Comparison of ENCODE assay signal across 1 cellular context in the genomic region with DNA sequence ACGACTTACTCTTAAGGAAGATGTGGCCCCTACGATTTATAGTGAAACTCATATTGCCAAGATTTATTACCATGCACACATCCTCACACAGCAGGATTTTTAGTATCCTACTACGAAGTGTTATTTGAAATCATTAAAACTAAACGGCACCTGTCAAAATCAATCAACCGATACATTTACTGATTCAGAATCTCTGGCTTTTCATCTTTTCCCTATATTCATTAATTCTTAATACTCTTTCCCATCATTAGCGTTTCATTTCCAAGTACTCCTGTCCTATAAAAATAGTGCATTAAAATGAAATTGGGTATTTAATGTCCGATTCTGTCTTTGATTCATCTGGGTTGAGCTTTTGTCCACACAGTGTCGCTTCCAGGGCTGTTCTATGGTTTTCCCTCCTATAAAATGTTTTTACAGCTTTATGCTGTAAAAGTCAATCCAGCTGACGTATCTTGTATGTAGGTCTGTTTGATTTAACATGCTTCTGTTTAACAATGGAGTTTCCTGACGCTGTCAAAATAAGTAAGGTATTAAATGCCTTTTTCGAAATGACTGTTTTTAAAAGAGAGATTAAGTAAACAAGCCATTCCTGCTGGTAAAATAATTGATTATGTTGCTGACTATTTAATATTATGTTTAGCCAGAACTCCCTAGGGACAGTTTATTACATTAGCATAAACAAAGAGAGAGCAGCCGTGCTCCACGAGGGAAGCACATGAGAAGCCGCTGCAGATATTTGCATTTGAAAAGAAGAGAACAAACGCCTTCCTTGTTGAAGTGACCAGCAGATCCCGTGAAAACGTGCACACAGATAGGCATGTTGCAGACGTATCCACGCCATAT.
TF ChIP-seq lines count a peak whose summit lies in the region.

No MANE protein-coding gene starts in this region.

TF ChIP-seq in HEK293, 187 proteins besides CTCF, POLR2A, EP300 and RAD21 (continued from another document and continues in another):
- TF ChIP-seq, protein P1, sequence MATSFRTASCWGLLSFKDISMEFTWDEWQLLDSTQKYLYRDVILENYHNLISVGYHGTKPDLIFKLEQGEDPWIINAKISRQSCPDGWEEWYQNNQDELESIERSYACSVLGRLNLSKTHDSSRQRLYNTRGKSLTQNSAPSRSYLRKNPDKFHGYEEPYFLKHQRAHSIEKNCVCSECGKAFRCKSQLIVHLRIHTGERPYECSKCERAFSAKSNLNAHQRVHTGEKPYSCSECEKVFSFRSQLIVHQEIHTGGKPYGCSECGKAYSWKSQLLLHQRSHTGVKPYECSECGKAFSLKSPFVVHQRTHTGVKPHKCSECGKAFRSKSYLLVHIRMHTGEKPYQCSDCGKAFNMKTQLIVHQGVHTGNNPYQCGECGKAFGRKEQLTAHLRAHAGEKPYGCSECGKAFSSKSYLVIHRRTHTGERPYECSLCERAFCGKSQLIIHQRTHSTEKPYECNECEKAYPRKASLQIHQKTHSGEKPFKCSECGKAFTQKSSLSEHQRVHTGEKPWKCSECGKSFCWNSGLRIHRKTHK (tag by site-specific recombination; IDR thresholded peaks at IDR 0.05), result no peak
- TF ChIP-seq ZIC2 (tag by site-specific recombination; IDR thresholded peaks at IDR 0.05) (peak; percentile 72), MEIS1 (CRISPR knock-in tag; IDR thresholded peaks at IDR 0.05; ENCODE audit: borderline replicate concordance) (no peak), GLI2 (tag by site-specific recombination; IDR thresholded peaks at IDR 0.05; ENCODE audit: borderline replicate concordance, low read depth) (peak; percentile 97), ZNF837 (tag by site-specific recombination; IDR thresholded peaks at IDR 0.05) (no peak), ZNF19 (tag by site-specific recombination; IDR thresholded peaks at IDR 0.05; ENCODE audit: low read depth) (no peak), ZNF155 (tag by site-specific recombination; IDR thresholded peaks at IDR 0.05) (no peak), ZNF544 (tag by site-specific recombination; IDR thresholded peaks at IDR 0.05) (no peak), ZBTB7A (tag by site-specific recombination; IDR thresholded peaks at IDR 0.05; ENCODE audit: low read depth) (no peak; the same call in 1 of the 2 replicates), ZNF48 (tag by site-specific recombination; IDR thresholded peaks at IDR 0.05) (no peak), ZNF571 (tag by site-specific recombination; IDR thresholded peaks at IDR 0.05) (no peak), SP2 (tag by site-specific recombination; IDR thresholded peaks at IDR 0.05) (0 out of 2 replicates have a peak, but pooled peaks have one; percentile 21), KLF10 (tag by site-specific recombination; IDR thresholded peaks at IDR 0.05) (peak; percentile 87), ZNF324 (tag by site-specific recombination; IDR thresholded peaks at IDR 0.05) (0 out of 2 replicates have a peak, but pooled peaks have one; percentile 40), MZF1 (tag by site-specific recombination; IDR thresholded peaks at IDR 0.05; ENCODE audit: borderline replicate concordance) (peak; percentile 51; the same call in 1 of the 2 replicates), ZNF501 (tag by site-specific recombination; IDR thresholded peaks at IDR 0.05) (peak; percentile 35; the same call in 1 of the 2 replicates), ZFP3 (tag by site-specific recombination; IDR thresholded peaks at IDR 0.05; ENCODE audit: low read depth) (no peak), ZNF530 (tag by site-specific recombination; IDR thresholded peaks at IDR 0.05; ENCODE audit: low read depth) (no peak), GFI1B (tag by site-specific recombination; IDR thresholded peaks at IDR 0.05) (peak; percentile 93), IKZF3 (tag by site-specific recombination; IDR thresholded peaks at IDR 0.05) (peak; percentile 97), ZNF626 (tag by site-specific recombination; IDR thresholded peaks at IDR 0.05) (0 out of 2 replicates have a peak, but pooled peaks have one; percentile 14), ZNF776 (tag by site-specific recombination; IDR thresholded peaks at IDR 0.05; ENCODE audit: borderline replicate concordance) (no peak), ZEB2 (tag by site-specific recombination; IDR thresholded peaks at IDR 0.05) (peak; percentile 94), OSR2 (tag by site-specific recombination; IDR thresholded peaks at IDR 0.05) (peak; percentile 98), ZNF391 (tag by site-specific recombination; IDR thresholded peaks at IDR 0.05; ENCODE audit: borderline replicate concordance, low read depth) (0 out of 2 replicates have a peak, but pooled peaks have one; percentile 19), ZNF146 (tag by site-specific recombination; IDR thresholded peaks at IDR 0.05) (peak; percentile 54; the same call in 1 of the 2 replicates), GLI4 (tag by site-specific recombination; IDR thresholded peaks at IDR 0.05) (no peak), ZBTB17 (tag by site-specific recombination; IDR thresholded peaks at IDR 0.05) (peak; percentile 79; the same call in 1 of the 2 replicates), ZNF184 (tag by site-specific recombination; IDR thresholded peaks at IDR 0.05) (no peak; the same call in 1 of the 2 replicates), ZNF555 (tag by site-specific recombination; conservative IDR thresholded peaks at IDR 0.05) (no peak), ZNF654 (tag by site-specific recombination; IDR thresholded peaks at IDR 0.05; ENCODE audit: low read depth) (peak; percentile 15), ZNF433 (tag by site-specific recombination; IDR thresholded peaks at IDR 0.05; ENCODE audit: low read depth) (no peak), ZNF350 (tag by site-specific recombination; IDR thresholded peaks at IDR 0.05) (no peak), RBAK (tag by site-specific recombination; IDR thresholded peaks at IDR 0.05) (no peak), ZNF366 (tag by site-specific recombination; conservative IDR thresholded peaks at IDR 0.05) (peak; percentile 79)
- TF ChIP-seq, protein P2, sequence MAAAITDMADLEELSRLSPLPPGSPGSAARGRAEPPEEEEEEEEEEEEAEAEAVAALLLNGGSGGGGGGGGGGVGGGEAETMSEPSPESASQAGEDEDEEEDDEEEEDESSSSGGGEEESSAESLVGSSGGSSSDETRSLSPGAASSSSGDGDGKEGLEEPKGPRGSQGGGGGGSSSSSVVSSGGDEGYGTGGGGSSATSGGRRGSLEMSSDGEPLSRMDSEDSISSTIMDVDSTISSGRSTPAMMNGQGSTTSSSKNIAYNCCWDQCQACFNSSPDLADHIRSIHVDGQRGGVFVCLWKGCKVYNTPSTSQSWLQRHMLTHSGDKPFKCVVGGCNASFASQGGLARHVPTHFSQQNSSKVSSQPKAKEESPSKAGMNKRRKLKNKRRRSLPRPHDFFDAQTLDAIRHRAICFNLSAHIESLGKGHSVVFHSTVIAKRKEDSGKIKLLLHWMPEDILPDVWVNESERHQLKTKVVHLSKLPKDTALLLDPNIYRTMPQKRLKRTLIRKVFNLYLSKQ (tag by site-specific recombination; IDR thresholded peaks at IDR 0.05; ENCODE audit: borderline replicate concordance), result 0 out of 2 replicates have a peak, but pooled peaks have one; percentile 3
- TF ChIP-seq, protein P3, sequence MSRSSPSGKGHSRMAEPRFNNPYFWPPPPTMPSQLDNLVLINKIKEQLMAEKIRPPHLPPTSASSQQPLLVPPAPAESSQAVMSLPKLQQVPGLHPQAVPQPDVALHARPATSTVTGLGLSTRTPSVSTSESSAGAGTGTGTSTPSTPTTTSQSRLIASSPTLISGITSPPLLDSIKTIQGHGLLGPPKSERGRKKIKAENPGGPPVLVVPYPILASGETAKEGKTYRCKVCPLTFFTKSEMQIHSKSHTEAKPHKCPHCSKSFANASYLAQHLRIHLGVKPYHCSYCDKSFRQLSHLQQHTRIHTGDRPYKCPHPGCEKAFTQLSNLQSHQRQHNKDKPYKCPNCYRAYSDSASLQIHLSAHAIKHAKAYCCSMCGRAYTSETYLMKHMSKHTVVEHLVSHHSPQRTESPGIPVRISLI (tag by site-specific recombination; IDR thresholded peaks at IDR 0.05), result no peak
- TF ChIP-seq, protein P4, sequence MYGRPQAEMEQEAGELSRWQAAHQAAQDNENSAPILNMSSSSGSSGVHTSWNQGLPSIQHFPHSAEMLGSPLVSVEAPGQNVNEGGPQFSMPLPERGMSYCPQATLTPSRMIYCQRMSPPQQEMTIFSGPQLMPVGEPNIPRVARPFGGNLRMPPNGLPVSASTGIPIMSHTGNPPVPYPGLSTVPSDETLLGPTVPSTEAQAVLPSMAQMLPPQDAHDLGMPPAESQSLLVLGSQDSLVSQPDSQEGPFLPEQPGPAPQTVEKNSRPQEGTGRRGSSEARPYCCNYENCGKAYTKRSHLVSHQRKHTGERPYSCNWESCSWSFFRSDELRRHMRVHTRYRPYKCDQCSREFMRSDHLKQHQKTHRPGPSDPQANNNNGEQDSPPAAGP (tag by site-specific recombination; IDR thresholded peaks at IDR 0.05), result 0 out of 2 replicates have a peak, but pooled peaks have one; percentile 25
- TF ChIP-seq, protein P5, sequence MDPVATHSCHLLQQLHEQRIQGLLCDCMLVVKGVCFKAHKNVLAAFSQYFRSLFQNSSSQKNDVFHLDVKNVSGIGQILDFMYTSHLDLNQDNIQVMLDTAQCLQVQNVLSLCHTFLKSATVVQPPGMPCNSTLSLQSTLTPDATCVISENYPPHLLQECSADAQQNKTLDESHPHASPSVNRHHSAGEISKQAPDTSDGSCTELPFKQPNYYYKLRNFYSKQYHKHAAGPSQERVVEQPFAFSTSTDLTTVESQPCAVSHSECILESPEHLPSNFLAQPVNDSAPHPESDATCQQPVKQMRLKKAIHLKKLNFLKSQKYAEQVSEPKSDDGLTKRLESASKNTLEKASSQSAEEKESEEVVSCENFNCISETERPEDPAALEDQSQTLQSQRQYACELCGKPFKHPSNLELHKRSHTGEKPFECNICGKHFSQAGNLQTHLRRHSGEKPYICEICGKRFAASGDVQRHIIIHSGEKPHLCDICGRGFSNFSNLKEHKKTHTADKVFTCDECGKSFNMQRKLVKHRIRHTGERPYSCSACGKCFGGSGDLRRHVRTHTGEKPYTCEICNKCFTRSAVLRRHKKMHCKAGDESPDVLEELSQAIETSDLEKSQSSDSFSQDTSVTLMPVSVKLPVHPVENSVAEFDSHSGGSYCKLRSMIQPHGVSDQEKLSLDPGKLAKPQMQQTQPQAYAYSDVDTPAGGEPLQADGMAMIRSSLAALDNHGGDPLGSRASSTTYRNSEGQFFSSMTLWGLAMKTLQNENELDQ (tag by site-specific recombination; IDR thresholded peaks at IDR 0.05; ENCODE audit: low read depth), result peak; percentile 34; the same call in 1 of the 2 replicates
- TF ChIP-seq, protein P6, sequence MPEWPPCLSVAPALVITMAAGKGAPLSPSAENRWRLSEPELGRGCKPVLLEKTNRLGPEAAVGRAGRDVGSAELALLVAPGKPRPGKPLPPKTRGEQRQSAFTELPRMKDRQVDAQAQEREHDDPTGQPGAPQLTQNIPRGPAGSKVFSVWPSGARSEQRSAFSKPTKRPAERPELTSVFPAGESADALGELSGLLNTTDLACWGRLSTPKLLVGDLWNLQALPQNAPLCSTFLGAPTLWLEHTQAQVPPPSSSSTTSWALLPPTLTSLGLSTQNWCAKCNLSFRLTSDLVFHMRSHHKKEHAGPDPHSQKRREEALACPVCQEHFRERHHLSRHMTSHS (tag by site-specific recombination; IDR thresholded peaks at IDR 0.05), result peak; percentile 90
- TF ChIP-seq, protein P7, sequence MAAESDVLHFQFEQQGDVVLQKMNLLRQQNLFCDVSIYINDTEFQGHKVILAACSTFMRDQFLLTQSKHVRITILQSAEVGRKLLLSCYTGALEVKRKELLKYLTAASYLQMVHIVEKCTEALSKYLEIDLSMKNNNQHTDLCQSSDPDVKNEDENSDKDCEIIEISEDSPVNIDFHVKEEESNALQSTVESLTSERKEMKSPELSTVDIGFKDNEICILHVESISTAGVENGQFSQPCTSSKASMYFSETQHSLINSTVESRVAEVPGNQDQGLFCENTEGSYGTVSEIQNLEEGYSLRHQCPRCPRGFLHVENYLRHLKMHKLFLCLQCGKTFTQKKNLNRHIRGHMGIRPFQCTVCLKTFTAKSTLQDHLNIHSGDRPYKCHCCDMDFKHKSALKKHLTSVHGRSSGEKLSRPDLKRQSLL (tag by site-specific recombination; IDR thresholded peaks at IDR 0.05), result 0 out of 2 replicates have a peak, but pooled peaks have one; percentile 8
- TF ChIP-seq, protein P8, sequence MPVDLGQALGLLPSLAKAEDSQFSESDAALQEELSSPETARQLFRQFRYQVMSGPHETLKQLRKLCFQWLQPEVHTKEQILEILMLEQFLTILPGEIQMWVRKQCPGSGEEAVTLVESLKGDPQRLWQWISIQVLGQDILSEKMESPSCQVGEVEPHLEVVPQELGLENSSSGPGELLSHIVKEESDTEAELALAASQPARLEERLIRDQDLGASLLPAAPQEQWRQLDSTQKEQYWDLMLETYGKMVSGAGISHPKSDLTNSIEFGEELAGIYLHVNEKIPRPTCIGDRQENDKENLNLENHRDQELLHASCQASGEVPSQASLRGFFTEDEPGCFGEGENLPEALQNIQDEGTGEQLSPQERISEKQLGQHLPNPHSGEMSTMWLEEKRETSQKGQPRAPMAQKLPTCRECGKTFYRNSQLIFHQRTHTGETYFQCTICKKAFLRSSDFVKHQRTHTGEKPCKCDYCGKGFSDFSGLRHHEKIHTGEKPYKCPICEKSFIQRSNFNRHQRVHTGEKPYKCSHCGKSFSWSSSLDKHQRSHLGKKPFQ (tag by site-specific recombination; IDR thresholded peaks at IDR 0.05), result peak; percentile 78
- TF ChIP-seq, protein P9, sequence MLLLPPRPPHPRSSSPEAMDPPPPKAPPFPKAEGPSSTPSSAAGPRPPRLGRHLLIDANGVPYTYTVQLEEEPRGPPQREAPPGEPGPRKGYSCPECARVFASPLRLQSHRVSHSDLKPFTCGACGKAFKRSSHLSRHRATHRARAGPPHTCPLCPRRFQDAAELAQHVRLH (tag by site-specific recombination; IDR thresholded peaks at IDR 0.05), result peak; percentile 90; the same call in 1 of the 2 replicates
- TF ChIP-seq, protein P10, sequence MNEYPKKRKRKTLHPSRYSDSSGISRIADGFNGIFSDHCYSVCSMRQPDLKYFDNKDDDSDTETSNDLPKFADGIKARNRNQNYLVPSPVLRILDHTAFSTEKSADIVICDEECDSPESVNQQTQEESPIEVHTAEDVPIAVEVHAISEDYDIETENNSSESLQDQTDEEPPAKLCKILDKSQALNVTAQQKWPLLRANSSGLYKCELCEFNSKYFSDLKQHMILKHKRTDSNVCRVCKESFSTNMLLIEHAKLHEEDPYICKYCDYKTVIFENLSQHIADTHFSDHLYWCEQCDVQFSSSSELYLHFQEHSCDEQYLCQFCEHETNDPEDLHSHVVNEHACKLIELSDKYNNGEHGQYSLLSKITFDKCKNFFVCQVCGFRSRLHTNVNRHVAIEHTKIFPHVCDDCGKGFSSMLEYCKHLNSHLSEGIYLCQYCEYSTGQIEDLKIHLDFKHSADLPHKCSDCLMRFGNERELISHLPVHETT (tag by site-specific recombination; IDR thresholded peaks at IDR 0.05), result peak; percentile 83
- TF ChIP-seq, protein P11, sequence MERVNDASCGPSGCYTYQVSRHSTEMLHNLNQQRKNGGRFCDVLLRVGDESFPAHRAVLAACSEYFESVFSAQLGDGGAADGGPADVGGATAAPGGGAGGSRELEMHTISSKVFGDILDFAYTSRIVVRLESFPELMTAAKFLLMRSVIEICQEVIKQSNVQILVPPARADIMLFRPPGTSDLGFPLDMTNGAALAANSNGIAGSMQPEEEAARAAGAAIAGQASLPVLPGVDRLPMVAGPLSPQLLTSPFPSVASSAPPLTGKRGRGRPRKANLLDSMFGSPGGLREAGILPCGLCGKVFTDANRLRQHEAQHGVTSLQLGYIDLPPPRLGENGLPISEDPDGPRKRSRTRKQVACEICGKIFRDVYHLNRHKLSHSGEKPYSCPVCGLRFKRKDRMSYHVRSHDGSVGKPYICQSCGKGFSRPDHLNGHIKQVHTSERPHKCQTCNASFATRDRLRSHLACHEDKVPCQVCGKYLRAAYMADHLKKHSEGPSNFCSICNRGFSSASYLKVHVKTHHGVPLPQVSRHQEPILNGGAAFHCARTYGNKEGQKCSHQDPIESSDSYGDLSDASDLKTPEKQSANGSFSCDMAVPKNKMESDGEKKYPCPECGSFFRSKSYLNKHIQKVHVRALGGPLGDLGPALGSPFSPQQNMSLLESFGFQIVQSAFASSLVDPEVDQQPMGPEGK (tag by site-specific recombination; IDR thresholded peaks at IDR 0.05), result peak; percentile 22; the same call in 1 of the 2 replicates
